26 cellular contexts compared by ENCODE assay signal in genomic region chrX:136275553-136275952, GRCh38. TPM values are rescaled to one million over a fixed set of nuclear protein-coding genes. Genes with fewer than 3 reads are reported as not detected.
DNase-seq lines count a peak whose midpoint lies in the region; FAIRE-seq and TF ChIP-seq lines count a peak whose summit lies in the region.
"Had no signal": no experiment of that assay in that cellular context is flagged by ENCODE, and none has a peak within 500 bp of the region (broad histone marks: within the 10 kb centered on the region; RNA-seq: fewer than 3 reads in every experiment).

No MANE protein-coding gene starts in this region.

- H3K4me3 ChIP-seq in neural progenitor cell (no peak overlapping the region), ascending aorta (no peak overlapping the region)

- peaks cover 4% of the 10 kb centered on the region for H3K4me1 Mint-ChIP-seq in neural progenitor cell
- H3K4me1 Mint-ChIP-seq: CD4-positive, CD25-positive, alpha-beta regulatory T cell had no signal

- intact Hi-C loops in ascending aorta (cut with DNase I) = no loop called here

- no peak overlapping the region for H3K27ac Mint-ChIP-seq in neural progenitor cell
- H3K27ac Mint-ChIP-seq: CD4-positive, CD25-positive, alpha-beta regulatory T cell had no signal

- no peaks in the 10 kb centered on the region for H4K20me1 ChIP-seq in neural progenitor cell (ENCODE audit: low read depth)

- H3K27ac ChIP-seq in neural progenitor cell (no peak overlapping the region), ascending aorta (no peak overlapping the region)
- H3K27ac ChIP-seq: KMS-11, RWPE1 had no signal

- H3K36me3 Mint-ChIP-seq in neural progenitor cell = no peaks in the 10 kb centered on the region
- H3K36me3 Mint-ChIP-seq: CD4-positive, CD25-positive, alpha-beta regulatory T cell had no signal

- H3K9me3 ChIP-seq in neural progenitor cell (ENCODE audit: low read depth) (no peaks in the 10 kb centered on the region), ascending aorta (no peaks in the 10 kb centered on the region)
- H3K9me3 ChIP-seq: BE2C had no signal

- no peak overlapping the region for H3K9ac ChIP-seq in neural progenitor cell
- H3K9ac ChIP-seq: KMS-11 had no signal

- no peak overlapping the region for H2AFZ ChIP-seq in neural progenitor cell (replicated peaks)

- H3K9me3 Mint-ChIP-seq in neural progenitor cell = no peaks in the 10 kb centered on the region
- H3K9me3 Mint-ChIP-seq: CD4-positive, CD25-positive, alpha-beta regulatory T cell had no signal

- H3F3A ChIP-seq in neural progenitor cell (ENCODE audit: low read depth) = no peaks in the 10 kb centered on the region

- no peak for TF ChIP-seq CTCF in neural progenitor cell (IDR thresholded peaks at IDR 0.05)
- no peak for TF ChIP-seq CTCF in ascending aorta (IDR thresholded peaks at IDR 0.05)

- DNase-seq in NCI-H526 (lab: John Stamatoyannopoulos, UW) (peak; percentile 4 to 6), NCI-H526 treated with DMSO at 0.1 percent for 48 hours (lab: John Stamatoyannopoulos, UW) (no peak), neural progenitor cell (ENCODE audit: low spot score) (peak; percentile 20), NCI-H1694 treated with DMSO at 0.1 percent for 48 hours (lab: John Stamatoyannopoulos, UW) (no peak), ascending aorta (ENCODE audit: low spot score in 2 of 2) (no peak), NCI-H82 treated with DMSO at 0.1 percent for 48 hours (lab: John Stamatoyannopoulos, UW; ENCODE audit: unreplicated experiment) (no peak)
- DNase-seq: 8988T; BE2C; CD4-positive, CD25-positive, alpha-beta regulatory T cell; COR-L47; DMS153; EL; GOT3; MV-4-11; NCI-H187; NCI-H2227 treated with DMSO at 0.1 percent for 48 hours; NCI-H524; PC-3; SIG-M5 had no signal

- no peaks in the 10 kb centered on the region for H3K4me1 ChIP-seq in neural progenitor cell
- H3K4me1 ChIP-seq in ascending aorta = no peaks in the 10 kb centered on the region
- H3K4me1 ChIP-seq: BE2C had no signal

- no peak overlapping the region for H3K4me3 Mint-ChIP-seq in neural progenitor cell
- H3K4me3 Mint-ChIP-seq: CD4-positive, CD25-positive, alpha-beta regulatory T cell had no signal

- H3K27me3 Mint-ChIP-seq in neural progenitor cell (ENCODE audit: insufficient read depth, low read depth) = peaks cover 7% of the 10 kb centered on the region

- H3K79me2 ChIP-seq in neural progenitor cell (ENCODE audit: low read depth) = no peaks in the 10 kb centered on the region

- H3K27me3 ChIP-seq in neural progenitor cell (no peaks in the 10 kb centered on the region), ascending aorta (no peaks in the 10 kb centered on the region)
- H3K27me3 ChIP-seq: BE2C had no signal

- no peak overlapping the region for H3K4me2 ChIP-seq in neural progenitor cell
- H3K4me2 ChIP-seq: KMS-11 had no signal

- H3K36me3 ChIP-seq in neural progenitor cell (no peaks in the 10 kb centered on the region), ascending aorta (no peaks in the 10 kb centered on the region)
- H3K36me3 ChIP-seq: BE2C had no signal

- peak; percentile 73 for FAIRE-seq in islet of Langerhans (lab: Jason Lieb, UNC)
- FAIRE-seq: GM12891, GM19239 had no signal

TF ChIP-seq in PFSK-1, 5 proteins besides CTCF, POLR2A, EP300 and RAD21:
- TF ChIP-seq REST (IDR thresholded peaks at IDR 0.05; ENCODE audit: insufficient read depth in 1 of 2, low read depth in 2 of 2, low read length in 2 of 2) = peak; percentile 15 to 80; a peak in 2 of 4 replicates
- no peak for TF ChIP-seq POLR2AphosphoS5 (IDR thresholded peaks at IDR 0.05; ENCODE audit: low read depth, low read length)

RNA-seq across cellular contexts. Expression of gene MAP7D3, which starts 24.4 kb away (rescaled TPM):
- 13.4 TPM for polyA plus RNA-seq in PFSK-1 (2012; ENCODE audit: insufficient read length, low read depth)
- total RNA-seq in neural progenitor cell (ENCODE audit: low replicate concordance) (17.0 and 27.1 TPM in 2 replicates), ascending aorta (7.9 TPM)

RNA-seq across cellular contexts. Expression of gene ADGRG4, which starts 25.2 kb away (rescaled TPM):
- not detected for polyA plus RNA-seq in PFSK-1 (2012; ENCODE audit: insufficient read length, low read depth)
- total RNA-seq in neural progenitor cell (ENCODE audit: low replicate concordance) (not detected in 2 replicates), ascending aorta (0.75 TPM)
- total RNA-seq: CD4-positive, CD25-positive, alpha-beta regulatory T cell; PC-3 had no signal
- polyA plus RNA-seq: AG04450; CD4-positive, CD25-positive, alpha-beta regulatory T cell had no signal

Comparison
In these comparisons a context has a peak if more than half of its experiments do, and no peak if none do; other contexts are left out.
1. DNase-seq: peak in NCI-H526 (2 of 2) and neural progenitor cell (single experiment); none in NCI-H526 treated with DMSO at 0.1 percent for 48 hours (single experiment), NCI-H1694 treated with DMSO at 0.1 percent for 48 hours (single experiment), ascending aorta (0 of 2) and NCI-H82 treated with DMSO at 0.1 percent for 48 hours (single experiment).